ENCODE assay signal across 12 cellular contexts in genomic region chr1:184910596-184910995, GRCh38.
DNase-seq lines count a peak whose midpoint lies in the region; ATAC-seq and TF ChIP-seq lines count a peak whose summit lies in the region.
"Had no signal": no experiment of that assay in that cellular context is flagged by ENCODE, and none has a peak within 500 bp of the region (broad histone marks: within the 10 kb centered on the region; RNA-seq: fewer than 3 reads in every experiment).

No MANE protein-coding gene starts in this region.

- no peaks in the 10 kb centered on the region for H3K79me2 ChIP-seq in fibroblast of lung (ENCODE audit: control insufficient read depth, insufficient read depth, low read length)
- H3K79me2 ChIP-seq: parathyroid adenoma had no signal

- H4K20me1 ChIP-seq in fibroblast of lung (ENCODE audit: control insufficient read depth, extremely low read depth, insufficient read depth, low read length) = no peaks in the 10 kb centered on the region

- no peak overlapping the region for H3K4me2 ChIP-seq in fibroblast of lung (ENCODE audit: extremely low read depth, insufficient read depth, low read length)
- H3K4me2 ChIP-seq: GM23338 had no signal

- TF ChIP-seq CTCF in A673 (conservative IDR thresholded peaks at IDR 0.05; ENCODE audit: low read depth, low read length) = no peak
- no peak for TF ChIP-seq CTCF in RWPE1 (conservative IDR thresholded peaks at IDR 0.05; ENCODE audit: low read depth)
- no peak for TF ChIP-seq CTCF in fibroblast of lung (conservative IDR thresholded peaks at IDR 0.05 in 1 of 2, IDR thresholded peaks at IDR 0.05 in 1 of 2; ENCODE audit: low read depth in 1 of 2, low read length in 2 of 2)

- H3K27me3 ChIP-seq in A673 (replicated peaks; ENCODE audit: insufficient read depth, low read depth, low read length, poor library complexity) = no peaks in the 10 kb centered on the region
- no peaks in the 10 kb centered on the region for H3K27me3 ChIP-seq in fibroblast of lung (ENCODE audit: control insufficient read depth, insufficient read depth, low read length)

- intact Hi-C loops in A673 (cut with micrococcal nuclease; ENCODE audit: unreplicated experiment) = no loop called here

- H3K27ac ChIP-seq in A673 (ENCODE audit: low read depth, low read length, poor library complexity, severe bottlenecking) (no peak overlapping the region), RWPE1 (peak overlapping the region; percentile 75), fibroblast of lung (ENCODE audit: insufficient read depth, low read length) (no peak overlapping the region)
- H3K27ac ChIP-seq: parathyroid adenoma had no signal

- H3K9me3 ChIP-seq in A673 (ENCODE audit: low read depth, low read length, poor library complexity, severe bottlenecking) (no peaks in the 10 kb centered on the region), fibroblast of lung (ENCODE audit: control insufficient read depth, insufficient read depth, low read depth, low read length) (no peaks in the 10 kb centered on the region)

- DNase-seq in A673 (ENCODE audit: low spot score) (peak; percentile 82), RWPE1 (ENCODE audit: low spot score) (no peak), fibroblast of lung (ENCODE audit: low read depth in 2 of 2) (peak; percentile 22 to 76), myocyte (ENCODE audit: low read depth) (peak; percentile 5), NCI-H2107 (lab: John Stamatoyannopoulos, UW) (no peak), putamen (ENCODE audit: low spot score) (no peak)
- DNase-seq: activated CD4-positive, alpha-beta T cell treated with anti-CD3 and anti-CD28 coated beads for 36 hours; NCI-H1694 treated with DMSO at 0.1 percent for 48 hours had no signal

- H3K4me1 ChIP-seq in A673 (ENCODE audit: insufficient read depth, low read length, poor library complexity, severe bottlenecking) (peaks cover 33% of the 10 kb centered on the region), fibroblast of lung (ENCODE audit: control insufficient read depth, extremely low read depth, insufficient read depth, low read length) (no peaks in the 10 kb centered on the region)
- H3K4me1 ChIP-seq: parathyroid adenoma had no signal

- CTCF ChIA-PET in A673 (lab: Charles Lee) (no interaction called here), RWPE1 (lab: Yijun Ruan, JAX) (no interaction called here)

- no peaks in the 10 kb centered on the region for H3K36me3 ChIP-seq in A673 (ENCODE audit: insufficient read depth, low read length, poor library complexity, severe bottlenecking)
- no peaks in the 10 kb centered on the region for H3K36me3 ChIP-seq in fibroblast of lung (ENCODE audit: control insufficient read depth, insufficient read depth, low read length)

- BruUV-seq in A673 (replicated peaks; lab: Mats Ljungman, UMichigan) = no TSS peak

- H3K4me3 ChIP-seq in A673 (ENCODE audit: low read depth, low read length, poor library complexity, severe bottlenecking) = no peak overlapping the region
- no peak overlapping the region for H3K4me3 ChIP-seq in fibroblast of lung (replicated peaks in 1 of 4; ENCODE audit: control extremely low read depth in 1 of 4, insufficient read depth in 1 of 4, low read depth in 3 of 4, low read length in 4 of 4)
- H3K4me3 ChIP-seq: GM23338 had no signal

- POLR2A ChIA-PET in A673 (lab: Charles Lee; ENCODE audit: low non-redundant PET) = no interaction called here
- POLR2A ChIA-PET in RWPE1 (lab: Yijun Ruan, JAX; ENCODE audit: low non-redundant PET) = no interaction called here

- ATAC-seq in GM21390 (IDR thresholded peaks at IDR 0.05; ENCODE audit: unreplicated experiment) (no peak), HG02588 (IDR thresholded peaks at IDR 0.05; ENCODE audit: unreplicated experiment) (no peak)
- ATAC-seq: activated CD4-positive, alpha-beta T cell treated with anti-CD3 and anti-CD28 coated beads for 36 hours; GM23338 had no signal

- H2AFZ ChIP-seq in fibroblast of lung (ENCODE audit: low read length) = no peak overlapping the region
- H2AFZ ChIP-seq: GM23338, parathyroid adenoma had no signal

- H3K9ac ChIP-seq in fibroblast of lung (ENCODE audit: insufficient read depth, low read length) = no peak overlapping the region
- H3K9ac ChIP-seq: parathyroid adenoma had no signal

Comparison
In these comparisons a context has a peak if more than half of its experiments do, and no peak if none do; other contexts are left out.
1. DNase-seq: peak in A673 (single experiment), fibroblast of lung (2 of 2) and myocyte (single experiment); none in RWPE1 (single experiment), NCI-H2107 (single experiment) and putamen (single experiment).